In genomic region chr14:104557086-104557485, GRCh38 we compare ENCODE assay signal across 1 cellular context.
TF ChIP-seq lines count a peak whose summit lies in the region.

No MANE protein-coding gene starts in this region.

TF ChIP-seq in HepG2, 621 proteins besides CTCF, POLR2A, EP300 and RAD21:
- TF ChIP-seq HNF1A (IDR thresholded peaks at IDR 0.05; ENCODE audit: low read depth): no peak
- TF ChIP-seq HNF1A (CRISPR knock-in tag; IDR thresholded peaks at IDR 0.05; ENCODE audit: borderline replicate concordance): no peak
- TF ChIP-seq WIZ (CRISPR knock-in tag; IDR thresholded peaks at IDR 0.05): no peak
- TF ChIP-seq REXO4 (CRISPR knock-in tag; IDR thresholded peaks at IDR 0.05; ENCODE audit: borderline replicate concordance): no peak
- no peak for TF ChIP-seq RBAK (CRISPR knock-in tag; IDR thresholded peaks at IDR 0.05)
- TF ChIP-seq PPARG (CRISPR knock-in tag; conservative IDR thresholded peaks at IDR 0.05): no peak
